Comparison of ENCODE assay signal across 18 cellular contexts in the genomic region with DNA sequence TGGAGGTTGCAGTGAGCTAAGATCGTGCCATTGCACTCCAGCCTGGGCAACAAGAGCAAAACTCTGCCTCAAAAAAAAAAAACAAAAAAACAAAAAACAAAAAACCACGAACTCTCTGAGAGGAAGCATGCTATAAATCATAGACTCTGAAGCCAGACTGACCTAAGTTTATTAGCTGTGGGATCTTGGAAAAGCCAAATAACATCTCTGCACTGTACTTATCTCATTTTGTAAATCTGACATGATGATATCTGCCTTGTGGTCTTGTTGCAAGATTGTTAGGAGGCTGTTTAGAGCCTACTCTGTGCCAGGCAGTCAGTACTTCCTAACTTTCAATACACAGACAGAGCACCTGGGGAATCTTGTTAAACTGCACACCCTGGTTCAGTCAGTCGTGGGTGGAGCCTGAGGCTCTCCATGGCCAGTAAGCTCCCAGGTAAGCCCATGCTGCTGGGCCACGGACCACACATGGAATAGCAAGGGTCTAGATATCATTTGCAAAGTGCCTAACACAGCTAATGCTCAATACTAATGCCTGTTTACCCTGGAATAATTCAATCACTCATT.
"Had no signal": no experiment of that assay in that cellular context is flagged by ENCODE, and none has a peak within 500 bp of the region (broad histone marks: within the 10 kb centered on the region; RNA-seq: fewer than 3 reads in every experiment).

No MANE protein-coding gene starts in this region.

- DNase-seq: activated B cell treated with CpG ODN at 0.5 μM for 24 hours; activated CD4-positive, alpha-beta memory T cell treated with anti-CD3 and anti-CD28 coated beads for 36 hours; activated CD4-positive, alpha-beta T cell treated with anti-CD3 and anti-CD28 coated beads for 4 hours; activated gamma-delta T cell treated with Interleukin-2 at 50 U/mL for 16 hours; activated T-cell treated with anti-CD3 and anti-CD28 coated beads for 4 hours; adrenal gland; effector CD8-positive, alpha-beta T cell; esophagus squamous epithelium; retina; spleen; stimulated activated CD4-positive, alpha-beta T cell treated with anti-CD3 and anti-CD28 coated beads, Interleukin-4, amount 100 ng/mL, for 4 hours; upper lobe of right lung had no signal

- H3K36me3 ChIP-seq: adrenal gland, esophagus squamous epithelium, thoracic aorta, upper lobe of right lung had no signal

- H3K36me3 Mint-ChIP-seq: activated CD4-positive, alpha-beta memory T cell treated with anti-CD3 and anti-CD28 coated beads for 36 hours; activated naive CD4-positive, alpha-beta T cell treated with anti-CD3 and anti-CD28 coated beads, Interleukin-2, amount 50 U/mL, for 72 hours; stimulated activated memory B cell treated with anti-CD40 and anti-IgM and Interleukin-4, amounts not matched to agents 10 μg/mL and 1 μg/mL and 100 μg/mL, for 72 hours had no signal

- H3K9me3 Mint-ChIP-seq: activated B cell treated with CpG ODN at 0.5 μM for 24 hours; activated CD4-positive, alpha-beta memory T cell treated with anti-CD3 and anti-CD28 coated beads for 36 hours; activated naive CD4-positive, alpha-beta T cell treated with anti-CD3 and anti-CD28 coated beads, Interleukin-2, amount 50 U/mL, for 72 hours; activated T-helper 1 cell treated with anti-CD3 and anti-CD28 coated beads, Interleukin-12 subunit alpha, Interleukin-12 subunit beta, Interleukin-2, Interleukin-4 antibody, amounts not matched to agents 30 ng/mL and 10 ng/mL and 1 ng/mL, durations not matched to agents 14 hours and 24 hours and 36 hours; dendritic cell treated with granulocyte-macrophage colony-stimulating factor and Interleukin-4, amounts not matched to agents 40 ng/mL and 50 ng/mL, for 4 days; stimulated activated memory B cell treated with anti-CD40 and anti-IgM and Interleukin-4, amounts not matched to agents 10 μg/mL and 1 μg/mL and 100 μg/mL, for 72 hours had no signal

- H3K27ac Mint-ChIP-seq: activated B cell treated with CpG ODN at 0.5 μM for 24 hours; activated CD4-positive, alpha-beta memory T cell treated with anti-CD3 and anti-CD28 coated beads for 36 hours; activated naive CD4-positive, alpha-beta T cell treated with anti-CD3 and anti-CD28 coated beads, Interleukin-2, amount 50 U/mL, for 72 hours; activated T-helper 1 cell treated with anti-CD3 and anti-CD28 coated beads, Interleukin-12 subunit alpha, Interleukin-12 subunit beta, Interleukin-2, Interleukin-4 antibody, amounts not matched to agents 30 ng/mL and 10 ng/mL and 1 ng/mL, durations not matched to agents 14 hours and 24 hours and 36 hours; dendritic cell treated with granulocyte-macrophage colony-stimulating factor and Interleukin-4, amounts not matched to agents 40 ng/mL and 50 ng/mL, for 4 days; nephron; stimulated activated memory B cell treated with anti-CD40 and anti-IgM and Interleukin-4, amounts not matched to agents 10 μg/mL and 1 μg/mL and 100 μg/mL, for 72 hours had no signal

- H3K9me3 ChIP-seq: adrenal gland, esophagus squamous epithelium, spleen, thoracic aorta, upper lobe of right lung had no signal

- ATAC-seq: activated naive CD4-positive, alpha-beta T cell treated with anti-CD3 and anti-CD28 coated beads, Interleukin-2, amount 50 U/mL, for 72 hours; stimulated activated memory B cell treated with anti-CD40 and anti-IgM and Interleukin-4, amounts not matched to agents 10 μg/mL and 1 μg/mL and 100 μg/mL, for 72 hours; upper lobe of right lung had no signal

- H3K27me3 ChIP-seq: adrenal gland, esophagus squamous epithelium, spleen, upper lobe of right lung had no signal

- H3K4me3 Mint-ChIP-seq: activated B cell treated with CpG ODN at 0.5 μM for 24 hours; activated CD4-positive, alpha-beta memory T cell treated with anti-CD3 and anti-CD28 coated beads for 36 hours; activated T-helper 1 cell treated with anti-CD3 and anti-CD28 coated beads, Interleukin-12 subunit alpha, Interleukin-12 subunit beta, Interleukin-2, Interleukin-4 antibody, amounts not matched to agents 30 ng/mL and 10 ng/mL and 1 ng/mL, durations not matched to agents 14 hours and 24 hours and 36 hours; dendritic cell treated with granulocyte-macrophage colony-stimulating factor and Interleukin-4, amounts not matched to agents 40 ng/mL and 50 ng/mL, for 4 days; nephron; stimulated activated memory B cell treated with anti-CD40 and anti-IgM and Interleukin-4, amounts not matched to agents 10 μg/mL and 1 μg/mL and 100 μg/mL, for 72 hours had no signal

- H3K4me1 Mint-ChIP-seq: activated B cell treated with CpG ODN at 0.5 μM for 24 hours; nephron; stimulated activated memory B cell treated with anti-CD40 and anti-IgM and Interleukin-4, amounts not matched to agents 10 μg/mL and 1 μg/mL and 100 μg/mL, for 72 hours had no signal

- H3K27me3 Mint-ChIP-seq: activated B cell treated with CpG ODN at 0.5 μM for 24 hours; activated CD4-positive, alpha-beta memory T cell treated with anti-CD3 and anti-CD28 coated beads for 36 hours; dendritic cell treated with granulocyte-macrophage colony-stimulating factor and Interleukin-4, amounts not matched to agents 40 ng/mL and 50 ng/mL, for 4 days; stimulated activated memory B cell treated with anti-CD40 and anti-IgM and Interleukin-4, amounts not matched to agents 10 μg/mL and 1 μg/mL and 100 μg/mL, for 72 hours had no signal

- H3K4me1 ChIP-seq: adrenal gland, esophagus squamous epithelium, spleen, upper lobe of right lung had no signal

- H3K4me3 ChIP-seq: adrenal gland, esophagus squamous epithelium, spleen, thoracic aorta, upper lobe of right lung had no signal

- H3K27ac ChIP-seq: adrenal gland, esophagus squamous epithelium, spleen, thoracic aorta, upper lobe of right lung had no signal
